19 cellular contexts compared by ENCODE assay signal in the genomic region with DNA sequence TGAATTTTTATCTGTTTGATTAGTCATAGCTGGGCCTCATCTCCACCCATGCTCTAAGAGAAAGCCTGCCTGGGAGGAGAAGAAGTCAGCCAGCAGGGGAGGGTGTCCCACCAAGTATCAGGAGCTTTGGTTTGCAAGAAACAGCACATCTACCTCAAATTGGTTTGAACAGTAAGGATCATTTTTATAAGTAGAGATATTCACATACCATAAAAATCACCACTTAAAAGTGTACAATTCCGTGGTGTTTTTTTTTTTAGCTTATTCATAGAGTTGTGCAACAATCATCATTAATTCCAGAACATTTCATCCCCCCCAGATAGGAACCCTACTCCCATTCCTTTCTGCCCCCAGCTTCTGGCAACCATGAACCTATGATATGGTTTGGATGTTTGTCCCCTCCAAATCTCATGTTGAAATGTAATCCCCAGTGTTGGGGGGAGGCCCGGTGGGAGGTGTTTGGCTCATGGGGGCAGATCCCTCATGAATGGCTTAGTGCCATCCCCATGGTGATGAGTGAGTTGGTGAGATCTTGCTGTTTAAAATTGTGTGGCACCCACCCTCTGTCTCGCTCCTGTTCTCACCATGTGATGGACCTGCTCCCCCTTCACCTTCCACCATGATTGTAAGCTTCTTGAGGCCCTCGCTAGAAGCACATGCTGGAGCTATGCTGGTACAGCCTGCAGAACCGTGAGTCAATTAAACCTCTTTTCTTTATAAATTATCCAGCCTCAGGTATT. TPM values are rescaled to one million over a fixed set of nuclear protein-coding genes. Genes with fewer than 3 reads are reported as not detected.
A peak's percentile ranks its signal among the peaks of the same experiment; 100 is the strongest.
DNase-seq lines count a peak whose midpoint lies in the region; ATAC-seq, FAIRE-seq and TF ChIP-seq lines count a peak whose summit lies in the region.
"Had no signal": no experiment of that assay in that cellular context is flagged by ENCODE, and none has a peak within 500 bp of the region (broad histone marks: within the 10 kb centered on the region; RNA-seq: fewer than 3 reads in every experiment).

No MANE protein-coding gene starts in this region.

- H3K27ac ChIP-seq in coronary artery (no peak overlapping the region), keratinocyte (ENCODE audit: control insufficient read depth, insufficient read depth, low read length) (no peak overlapping the region)
- H3K27ac ChIP-seq: parathyroid adenoma, thyroid gland had no signal

- H3K4me1 Mint-ChIP-seq in T-helper 2 cell treated with Interferon-gamma antibody and Interleukin-4, amounts not matched to agents 5 μg/mL and 100 μg/mL, for 36 hours (ENCODE audit: low read depth): no peaks in the 10 kb centered on the region
- H3K4me1 Mint-ChIP-seq: activated CD4-positive, alpha-beta T cell treated with anti-CD3 and anti-CD28 coated beads, Interleukin-2, amount 10 ng/mL, durations not matched to agents 7 days and 5 days had no signal

- no peaks in the 10 kb centered on the region for H3K36me3 Mint-ChIP-seq in T-helper 2 cell treated with Interferon-gamma antibody and Interleukin-4, amounts not matched to agents 5 μg/mL and 100 μg/mL, for 36 hours (ENCODE audit: low read depth)

- H3K4me3 ChIP-seq in coronary artery (no peak overlapping the region), keratinocyte (ENCODE audit: control insufficient read depth in 2 of 3, extremely low read depth in 1 of 3, insufficient read depth in 2 of 3, low read depth in 1 of 3, low read length in 3 of 3) (no peak overlapping the region)
- H3K4me3 ChIP-seq: thyroid gland had no signal

- H3K27ac Mint-ChIP-seq in T-helper 2 cell treated with Interferon-gamma antibody and Interleukin-4, amounts not matched to agents 5 μg/mL and 100 μg/mL, for 36 hours: no peak overlapping the region
- H3K27ac Mint-ChIP-seq: activated CD4-positive, alpha-beta T cell treated with anti-CD3 and anti-CD28 coated beads, Interleukin-2, amount 10 ng/mL, durations not matched to agents 7 days and 5 days; activated T-cell treated with anti-CD3 and anti-CD28 coated beads, Interleukin-2, amount 50 U/mL, for 72 hours had no signal

- no peaks in the 10 kb centered on the region for H3K36me3 ChIP-seq in keratinocyte (ENCODE audit: control insufficient read depth in 2 of 2, extremely low read depth in 1 of 2, insufficient read depth in 2 of 2, low read length in 2 of 2)
- H3K36me3 ChIP-seq: thyroid gland had no signal

- H3K9me3 Mint-ChIP-seq in T-helper 2 cell treated with Interferon-gamma antibody and Interleukin-4, amounts not matched to agents 5 μg/mL and 100 μg/mL, for 36 hours: no peaks in the 10 kb centered on the region

- H3K4me2 ChIP-seq in keratinocyte (ENCODE audit: control insufficient read depth, extremely low read depth, insufficient read depth, low read depth, low read length): no peak overlapping the region

- no peak overlapping the region for H3K9ac ChIP-seq in keratinocyte (ENCODE audit: control insufficient read depth, extremely low read depth, insufficient read depth, low read length)
- H3K9ac ChIP-seq: parathyroid adenoma had no signal

- H3K4me3 Mint-ChIP-seq in T-helper 2 cell treated with Interferon-gamma antibody and Interleukin-4, amounts not matched to agents 5 μg/mL and 100 μg/mL, for 36 hours: no peak overlapping the region
- H3K4me3 Mint-ChIP-seq: activated CD4-positive, alpha-beta T cell treated with anti-CD3 and anti-CD28 coated beads, Interleukin-2, amount 10 ng/mL, durations not matched to agents 7 days and 5 days; activated T-cell treated with anti-CD3 and anti-CD28 coated beads, Interleukin-2, amount 50 U/mL, for 72 hours had no signal

- dilution Hi-C loops in keratinocyte (cut with MboI; ENCODE audit: extremely low pct_ligation_motif_present, low sequenced_read_pairs): no loop called here

- no peaks in the 10 kb centered on the region for H3K79me2 ChIP-seq in keratinocyte (ENCODE audit: control insufficient read depth, insufficient read depth, low read length)
- H3K79me2 ChIP-seq: parathyroid adenoma had no signal

- no peaks in the 10 kb centered on the region for H3K4me1 ChIP-seq in keratinocyte (ENCODE audit: control insufficient read depth, extremely low read depth, insufficient read depth, low read length)
- H3K4me1 ChIP-seq: parathyroid adenoma, thyroid gland had no signal

- H3K9me1 ChIP-seq in keratinocyte (ENCODE audit: control insufficient read depth, extremely low read depth, insufficient read depth, low read length): no peaks in the 10 kb centered on the region

- TF ChIP-seq EP300 in Ishikawa (IDR thresholded peaks at IDR 0.05; ENCODE audit: borderline replicate concordance): no peak

- ATAC-seq in HG02571 (IDR thresholded peaks at IDR 0.05; ENCODE audit: unreplicated experiment): no peak
- ATAC-seq: activated T-cell treated with anti-CD3 and anti-CD28 coated beads, Interleukin-2, amount 50 U/mL, for 72 hours; left cardiac atrium had no signal

- TF ChIP-seq CTCF in coronary artery (IDR thresholded peaks at IDR 0.05): no peak
- peak in 2 of 3 experiments; percentile 20 to 30 for TF ChIP-seq CTCF in keratinocyte (optimal IDR thresholded peaks at IDR 0.05 in 1 of 3, IDR thresholded peaks at IDR 0.05 in 1 of 3, conservative IDR thresholded peaks at IDR 0.05 in 1 of 3; ENCODE audit: extremely low read depth in 1 of 3, insufficient read depth in 2 of 3, low read length in 3 of 3)

- TF ChIP-seq RAD21 in Ishikawa (IDR thresholded peaks at IDR 0.05; ENCODE audit: low read depth): peak; percentile 10; the same call in 1 of the 2 replicates

- H3K27me3 Mint-ChIP-seq in T-helper 2 cell treated with Interferon-gamma antibody and Interleukin-4, amounts not matched to agents 5 μg/mL and 100 μg/mL, for 36 hours (ENCODE audit: low read depth): peaks cover 4% of the 10 kb centered on the region

- no peaks in the 10 kb centered on the region for H4K20me1 ChIP-seq in keratinocyte (ENCODE audit: control insufficient read depth, extremely low read depth, insufficient read depth, low read length)

- DNase-seq in AG20443 (ENCODE audit: low spot score) (peak; percentile 45), coronary artery (ENCODE audit: low spot score) (peak; percentile 16), keratinocyte (ENCODE audit: low read depth, low spot score) (no peak), middle frontal gyrus (ENCODE audit: extremely low spot score, low spot score) (no peak), ecto neural progenitor cell (ENCODE audit: low spot score) (no peak)
- DNase-seq in T-helper 2 cell treated with Interferon-gamma antibody and Interleukin-4, amounts not matched to agents 5 μg/mL and 100 μg/mL, for 36 hours (ENCODE audit: low spot score): no peak
- DNase-seq: activated CD4-positive, alpha-beta T cell treated with anti-CD3 and anti-CD28 coated beads, Interleukin-2, amount 10 ng/mL, durations not matched to agents 7 days and 5 days; activated T-cell treated with anti-CD3 and anti-CD28 coated beads, Interleukin-2, amount 50 U/mL, for 72 hours; C1 segment of cervical spinal cord; DMS 273 treated with DMSO at 0.1 percent for 48 hours; HCEC 1CT; left cardiac atrium; NCI-H2081 treated with DMSO at 0.1 percent for 48 hours; NCI-H526 treated with DMSO at 0.1 percent for 48 hours; small intestine; thyroid gland had no signal

- no peaks in the 10 kb centered on the region for H3K27me3 ChIP-seq in keratinocyte (ENCODE audit: control insufficient read depth, extremely low read depth, insufficient read depth, low read length)
- H3K27me3 ChIP-seq: thyroid gland had no signal

- FAIRE-seq in keratinocyte (lab: Jason Lieb, UNC): no peak
- FAIRE-seq: small intestine had no signal

- H2AFZ ChIP-seq in keratinocyte (ENCODE audit: control insufficient read depth, low read length): no peak overlapping the region
- H2AFZ ChIP-seq: parathyroid adenoma had no signal

- peaks cover 2% of the 10 kb centered on the region for H3K9me3 ChIP-seq in keratinocyte (ENCODE audit: control insufficient read depth, low read depth, low read length)
- H3K9me3 ChIP-seq: thyroid gland had no signal

TF ChIP-seq in Ishikawa, 13 proteins besides CTCF, POLR2A, EP300 and RAD21:
- TF ChIP-seq FOXM1 (IDR thresholded peaks at IDR 0.05; ENCODE audit: borderline replicate concordance, low read depth) (no peak), TEAD4 (IDR thresholded peaks at IDR 0.05) (no peak), CREB1 (IDR thresholded peaks at IDR 0.05; ENCODE audit: low read depth) (no peak), YY1 (IDR thresholded peaks at IDR 0.05; ENCODE audit: low read depth) (no peak)
- TF ChIP-seq, protein P1, sequence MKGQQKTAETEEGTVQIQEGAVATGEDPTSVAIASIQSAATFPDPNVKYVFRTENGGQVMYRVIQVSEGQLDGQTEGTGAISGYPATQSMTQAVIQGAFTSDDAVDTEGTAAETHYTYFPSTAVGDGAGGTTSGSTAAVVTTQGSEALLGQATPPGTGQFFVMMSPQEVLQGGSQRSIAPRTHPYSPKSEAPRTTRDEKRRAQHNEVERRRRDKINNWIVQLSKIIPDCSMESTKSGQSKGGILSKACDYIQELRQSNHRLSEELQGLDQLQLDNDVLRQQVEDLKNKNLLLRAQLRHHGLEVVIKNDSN (IDR thresholded peaks at IDR 0.05): no peak

RNA-seq across cellular contexts. Expression of a gene that starts 36.2 kb away (rescaled TPM):
- polyA plus RNA-seq in keratinocyte: 6.3 to 10.1 TPM (median 9.2 TPM) in 3 replicates
- 6.5 TPM for polyA plus RNA-seq in keratinocyte (2011; ENCODE audit: low read depth)
- 4.5 and 10.8 TPM in 2 replicates for polyA plus RNA-seq in keratinocyte (2011; cell fraction: cytosol; rRNA removed)
- polyA plus RNA-seq in keratinocyte (2011; cell fraction: nucleus; rRNA removed): 11.0 and 15.0 TPM in 2 replicates
- polyA plus RNA-seq in keratinocyte (2012; ENCODE audit: low replicate concordance): 11.0 and 20.8 TPM in 2 replicates
- 10.4 to 23.9 TPM (median 14.1 TPM) in 3 replicates for polyA minus RNA-seq in keratinocyte
- 30.3 TPM for polyA minus RNA-seq in keratinocyte (2011; cell fraction: cytosol; rRNA and poly(A)+ RNA removed)
- polyA minus RNA-seq in keratinocyte (2011; cell fraction: nucleus; rRNA and poly(A)+ RNA removed): 17.5 and 18.5 TPM in 2 replicates

Comparison
In these comparisons a context has a peak if more than half of its experiments do, and no peak if none do; other contexts are left out.
1. DNase-seq: peak in AG20443 (single experiment) and coronary artery (single experiment); none in keratinocyte (single experiment), T-helper 2 cell treated with Interferon-gamma antibody and Interleukin-4, amounts not matched to agents 5 μg/mL and 100 μg/mL, for 36 hours (single experiment), middle frontal gyrus (single experiment) and ecto neural progenitor cell (single experiment).